In genomic region chr2:42052702-42053481, GRCh38 we compare ENCODE assay signal across 16 cellular contexts. TPM values are rescaled to one million over a fixed set of nuclear protein-coding genes. Genes with fewer than 3 reads are reported as not detected.
DNase-seq lines count a peak whose midpoint lies in the region; ATAC-seq, FAIRE-seq and TF ChIP-seq lines count a peak whose summit lies in the region.
"Had no signal": no experiment of that assay in that cellular context is flagged by ENCODE, and none has a peak within 500 bp of the region (broad histone marks: within the 10 kb centered on the region; RNA-seq: fewer than 3 reads in every experiment).

No MANE protein-coding gene starts in this region.

- intact Hi-C loops in ascending aorta (cut with DNase I) (no loop called here), heart right ventricle (cut with DNase I) (loop anchor here in 5 of 10 donors (5.0 kb wide), 3 partner anchors 106 to 126 kb away; no protein-coding TSS in a partner anchor)

- H3K27ac ChIP-seq in ascending aorta, result peak overlapping the region; percentile 97 to 98
- peak overlapping the region; percentile 81 to 94 (median 91) for H3K27ac ChIP-seq in heart right ventricle
- peak overlapping the region; percentile 52 to 89 (median 78) for H3K27ac ChIP-seq in upper lobe of left lung

- H3K9me3 Mint-ChIP-seq in neural crest cell, result no peaks in the 10 kb centered on the region
- H3K9me3 Mint-ChIP-seq: activated CD4-positive, alpha-beta memory T cell treated with anti-CD3 and anti-CD28 coated beads, Interleukin-2, amount 10 ng/mL, durations not matched to agents 7 days and 5 days had no signal

- H3K36me3 ChIP-seq in ascending aorta (peaks cover 30 to 41% of the 10 kb centered on the region in 2 donors), heart right ventricle (peaks cover 0 to 48% (median 20%) of the 10 kb centered on the region in 9 donors), upper lobe of left lung (peaks cover 0 to 24% (median 8%) of the 10 kb centered on the region in 4 donors)

- DNase-seq in ascending aorta (ENCODE audit: low spot score in 2 of 2) (peak in 1 of 2 donors; percentile 86), heart right ventricle (peak in 1 of 2 donors; percentile 33), neural crest cell (ENCODE audit: low read depth, low spot score) (no peak), upper lobe of left lung (no peak), HK-2 (ENCODE audit: unreplicated experiment) (no peak), NOMO-1 treated with dmso at 0.1 percent for 144 hours (lab: John Stamatoyannopoulos, UW; ENCODE audit: unreplicated experiment) (no peak), superior temporal gyrus (ENCODE audit: extremely low spot score) (no peak), GM19239 (ENCODE audit: insufficient read length, low spot score) (no peak)
- DNase-seq: activated CD4-positive, alpha-beta memory T cell treated with anti-CD3 and anti-CD28 coated beads, Interleukin-2, amount 10 ng/mL, durations not matched to agents 7 days and 5 days; midbrain; NCI-H748 treated with DMSO at 0.1 percent for 48 hours; stimulated activated CD4-positive, alpha-beta T cell treated with anti-CD3 and anti-CD28 coated beads, Interleukin-4, amount 100 ng/mL, for 1 hour; T-helper 1 cell had no signal

- H3K9me3 ChIP-seq in ascending aorta, result no peaks in the 10 kb centered on the region
- no peaks in the 10 kb centered on the region for H3K9me3 ChIP-seq in heart right ventricle
- H3K9me3 ChIP-seq in upper lobe of left lung, result no peaks in the 10 kb centered on the region

- H3K4me3 Mint-ChIP-seq in neural crest cell, result peak overlapping the region; percentile 70
- H3K4me3 Mint-ChIP-seq: activated CD4-positive, alpha-beta memory T cell treated with anti-CD3 and anti-CD28 coated beads, Interleukin-2, amount 10 ng/mL, durations not matched to agents 7 days and 5 days; activated naive CD8-positive, alpha-beta T cell had no signal

- no peak for TF ChIP-seq POLR2A in upper lobe of left lung (IDR thresholded peaks at IDR 0.05)

- peak overlapping the region; percentile 89 for H3K27ac Mint-ChIP-seq in neural crest cell (ENCODE audit: unreplicated experiment)
- H3K27ac Mint-ChIP-seq: activated CD4-positive, alpha-beta memory T cell treated with anti-CD3 and anti-CD28 coated beads, Interleukin-2, amount 10 ng/mL, durations not matched to agents 7 days and 5 days; activated naive CD8-positive, alpha-beta T cell had no signal

- peaks cover 64% of the 10 kb centered on the region for H3K4me1 Mint-ChIP-seq in neural crest cell

- TF ChIP-seq EP300 in upper lobe of left lung (IDR thresholded peaks at IDR 0.05), result no peak

- no peaks in the 10 kb centered on the region for H3K36me3 Mint-ChIP-seq in neural crest cell (ENCODE audit: low read depth)
- H3K36me3 Mint-ChIP-seq: activated naive CD8-positive, alpha-beta T cell had no signal

- no peak for TF ChIP-seq CTCF in ascending aorta (IDR thresholded peaks at IDR 0.05)
- no peak for TF ChIP-seq CTCF in heart right ventricle (IDR thresholded peaks at IDR 0.05)
- no peak for TF ChIP-seq CTCF in neural crest cell (conservative IDR thresholded peaks at IDR 0.05)
- TF ChIP-seq CTCF in upper lobe of left lung (IDR thresholded peaks at IDR 0.05), result no peak

- no peaks in the 10 kb centered on the region for H3K27me3 ChIP-seq in ascending aorta
- H3K27me3 ChIP-seq in heart right ventricle, result peaks cover 0 to 17% (median 0%) of the 10 kb centered on the region in 7 donors
- peaks cover 0 to 9% (median 0%) of the 10 kb centered on the region in 4 donors for H3K27me3 ChIP-seq in upper lobe of left lung

- no peak for FAIRE-seq in GM19239 (lab: Jason Lieb, UNC)
- FAIRE-seq: GM12891 had no signal

- H3K4me3 ChIP-seq in ascending aorta, result peak overlapping the region; percentile 84 to 97
- H3K4me3 ChIP-seq in heart right ventricle, result peak overlapping the region in 6 of 10 donors; percentile 3 to 87 (median 50)
- peak overlapping the region in 1 of 4 donors; percentile 6 for H3K4me3 ChIP-seq in upper lobe of left lung

- ATAC-seq in heart right ventricle, result peak in 5 of 8 donors; percentile 6 to 35 (median 24)
- ATAC-seq in upper lobe of left lung (ENCODE audit: low FRiP score in 2 of 2), result peak in 1 of 2 donors; percentile 40
- ATAC-seq: esophagus mucosa had no signal

- peaks cover 8% of the 10 kb centered on the region for H3K27me3 Mint-ChIP-seq in neural crest cell (ENCODE audit: low read depth)

- WGBS in heart right ventricle, 2 donors, result 46 to 49% methylated on average over 14 of the region's 14 CpGs
- WGBS in upper lobe of left lung, 2 donors, result 67 to 71% methylated on average over 7 to 13 of the region's 14 CpGs

- H3K4me1 ChIP-seq in ascending aorta, result peaks cover 30 to 58% of the 10 kb centered on the region in 2 donors
- H3K4me1 ChIP-seq in heart right ventricle, result peaks cover 28 to 90% (median 63%) of the 10 kb centered on the region in 9 donors
- H3K4me1 ChIP-seq in upper lobe of left lung, result peaks cover 16 to 27% (median 22%) of the 10 kb centered on the region in 4 donors

RNA-seq across cellular contexts. Expression of gene PKDCC, which starts 5.1 kb away (rescaled TPM):
- total RNA-seq in ascending aorta, result 210 TPM
- 100 to 1,000 TPM in 2 of 10 donors, 10 to 100 TPM in 8; 25.1 to 263 (median 41.5) TPM for total RNA-seq in heart right ventricle
- 100 to 1,000 TPM in 1 of 2 donors, 10 to 100 TPM in 1; 91.4 to 121 TPM for polyA plus RNA-seq in heart right ventricle
- total RNA-seq in neural crest cell, result 74.4 and 81.9 TPM in 2 replicates
- 100 to 1,000 TPM in 3 of 6 donors, 10 to 100 TPM in 3; 65.0 to 156 (median 95.9) TPM for total RNA-seq in upper lobe of left lung
- total RNA-seq: activated CD4-positive, alpha-beta memory T cell treated with anti-CD3 and anti-CD28 coated beads, Interleukin-2, amount 10 ng/mL, durations not matched to agents 7 days and 5 days had no signal
